Comparison of ENCODE assay signal across 8 cellular contexts in genomic region chr19:1672038-1672768, GRCh38. TPM values are rescaled to one million over a fixed set of nuclear protein-coding genes. Genes with fewer than 3 reads are reported as not detected.
DNase-seq lines count a peak whose midpoint lies in the region; ATAC-seq and TF ChIP-seq lines count a peak whose summit lies in the region.

No MANE protein-coding gene starts in this region.

- H3K9me3 Mint-ChIP-seq in activated T-cell treated with anti-CD3 and anti-CD28 coated beads, Interleukin-2, amount 50 U/mL, for 4 hours = no peaks in the 10 kb centered on the region
- H3K9me3 Mint-ChIP-seq in progenitor cell of endocrine pancreas (ENCODE audit: low read depth) = no peaks in the 10 kb centered on the region

- peaks cover 12% of the 10 kb centered on the region for H3K4me1 Mint-ChIP-seq in activated T-cell treated with anti-CD3 and anti-CD28 coated beads, Interleukin-2, amount 50 U/mL, for 4 hours (ENCODE audit: low read depth)
- H3K4me1 Mint-ChIP-seq in progenitor cell of endocrine pancreas (ENCODE audit: low read depth) = peaks cover 22% of the 10 kb centered on the region

- CTCF ChIA-PET in GM10248 (lab: Yijun Ruan, JAX) = interaction anchor here (0.6 to 5.9 kb wide), 52 partner anchors 9 to 227 kb away, joined by 3 to 45 read pairs (median 4); partner anchors contain the start of genes MBD3, TCF3 and UQCR11

- ATAC-seq in activated T-cell treated with anti-CD3 and anti-CD28 coated beads, Interleukin-2, amount 50 U/mL, for 4 hours = peak; percentile 59 to 66
- ATAC-seq in HG02981 (IDR thresholded peaks at IDR 0.05; ENCODE audit: unreplicated experiment) (no peak), GM19455 (IDR thresholded peaks at IDR 0.05; ENCODE audit: unreplicated experiment) (no peak), GM21515 (IDR thresholded peaks at IDR 0.05; ENCODE audit: unreplicated experiment) (no peak)

- DNase-seq in GM10248 (ENCODE audit: extremely low spot score) (peak; percentile 78), NCI-H1105 (lab: John Stamatoyannopoulos, UW) (peak; percentile 51), fibroblast of peridontal ligament (ENCODE audit: extremely low read depth) (peak; percentile 21), progenitor cell of endocrine pancreas (ENCODE audit: low spot score, unreplicated experiment) (no peak)
- peak; percentile 57 for DNase-seq in activated T-cell treated with anti-CD3 and anti-CD28 coated beads, Interleukin-2, amount 50 U/mL, for 4 hours

- POLR2A ChIA-PET in GM10248 (lab: Yijun Ruan, JAX) = interaction anchor here (0.8 kb wide), 1 partner anchor 145 kb away, joined by 3 read pairs; no protein-coding TSS in a partner anchor

- peaks cover 62% of the 10 kb centered on the region for H3K27me3 Mint-ChIP-seq in activated T-cell treated with anti-CD3 and anti-CD28 coated beads, Interleukin-2, amount 50 U/mL, for 4 hours (ENCODE audit: low read depth)
- H3K27me3 Mint-ChIP-seq in progenitor cell of endocrine pancreas = peaks cover 37% of the 10 kb centered on the region

- no peaks in the 10 kb centered on the region for H3K36me3 Mint-ChIP-seq in activated T-cell treated with anti-CD3 and anti-CD28 coated beads, Interleukin-2, amount 50 U/mL, for 4 hours (ENCODE audit: insufficient read depth)
- H3K36me3 Mint-ChIP-seq in progenitor cell of endocrine pancreas (ENCODE audit: insufficient read depth) = no peaks in the 10 kb centered on the region

- H3K27ac Mint-ChIP-seq in progenitor cell of endocrine pancreas = no peak overlapping the region

- peak; percentile 87 for TF ChIP-seq CTCF in GM10248 (IDR thresholded peaks at IDR 0.05; ENCODE audit: control extremely low read depth, extremely low read depth, low read depth, missing control alignments)
- peak; percentile 80 for TF ChIP-seq CTCF in progenitor cell of endocrine pancreas (IDR thresholded peaks at IDR 0.05; ENCODE audit: unreplicated experiment)

- no peak overlapping the region for H3K4me3 Mint-ChIP-seq in activated T-cell treated with anti-CD3 and anti-CD28 coated beads, Interleukin-2, amount 50 U/mL, for 4 hours
- no peak overlapping the region for H3K4me3 Mint-ChIP-seq in progenitor cell of endocrine pancreas (ENCODE audit: low read depth)

RNA-seq across cellular contexts. Expression of gene TCF3, which starts 19.8 kb away (rescaled TPM):
- total RNA-seq in activated T-cell treated with anti-CD3 and anti-CD28 coated beads, Interleukin-2, amount 50 U/mL, for 4 hours = 100 to 1,000 TPM; 144 to 184 (median 153) TPM
- total RNA-seq in progenitor cell of endocrine pancreas = 318 and 334 TPM in 2 replicates

Comparison
In these comparisons a context has a peak if more than half of its experiments do, and no peak if none do; other contexts are left out.
1. ATAC-seq: peak in activated T-cell treated with anti-CD3 and anti-CD28 coated beads, Interleukin-2, amount 50 U/mL, for 4 hours (2 of 2); none in HG02981 (single experiment), GM19455 (single experiment) and GM21515 (single experiment).